In the genomic region with DNA sequence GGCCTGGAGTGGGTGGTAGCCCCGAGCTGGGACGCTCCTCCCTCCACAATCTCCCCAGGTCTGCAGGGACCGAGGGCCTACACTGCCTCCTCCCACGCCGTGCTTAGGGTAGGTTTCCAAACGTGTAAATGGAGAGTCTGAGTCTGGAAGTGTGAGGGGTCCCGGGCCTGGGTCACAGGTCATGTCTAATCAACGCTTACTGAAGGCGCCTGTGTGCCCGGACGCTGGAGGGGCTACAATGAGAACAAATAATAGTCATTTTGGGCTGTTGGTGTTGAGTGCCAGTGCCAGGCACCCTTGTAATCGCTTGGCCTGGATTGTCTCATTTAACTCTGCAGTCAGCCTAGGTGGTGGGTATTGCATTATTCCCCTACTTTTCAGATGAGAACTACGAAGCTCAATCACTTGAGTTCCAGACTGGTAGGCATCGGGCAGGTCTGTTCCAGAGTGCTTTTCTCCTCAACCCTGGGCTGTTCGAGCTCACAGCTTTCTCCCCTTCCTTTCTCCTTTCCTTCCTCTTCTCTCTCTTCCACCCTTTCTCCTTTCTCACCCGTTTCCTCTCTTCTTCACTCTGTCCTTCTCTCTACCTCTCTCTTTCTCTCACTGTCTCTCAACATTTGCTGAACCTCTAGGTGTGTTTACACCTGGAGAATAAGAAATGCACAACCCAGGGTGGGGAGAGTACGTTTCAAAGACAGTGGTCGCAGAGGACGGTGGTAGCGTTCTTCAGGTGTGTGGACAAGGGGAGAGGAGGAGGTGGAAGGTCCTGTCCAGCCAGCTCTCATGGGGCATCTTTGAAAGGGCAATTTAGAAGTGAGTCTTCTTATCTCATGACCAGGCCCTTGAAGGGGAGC, we compare ENCODE assay signal across 8 cellular contexts. TPM values are rescaled to one million over a fixed set of nuclear protein-coding genes. Genes with fewer than 3 reads are reported as not detected.
DNase-seq lines count a peak whose midpoint lies in the region; ATAC-seq, FAIRE-seq and TF ChIP-seq lines count a peak whose summit lies in the region.

No MANE protein-coding gene starts in this region.

- H3K27me3 ChIP-seq in Peyer's patch (no peaks in the 10 kb centered on the region), pancreas (no peaks in the 10 kb centered on the region)

- H3K36me3 ChIP-seq in Peyer's patch (peaks cover 0 to 2% (median 0%) of the 10 kb centered on the region in 3 donors), pancreas (peaks cover 0 to 4% (median 3%) of the 10 kb centered on the region in 3 donors)

- H3K4me1 ChIP-seq in Peyer's patch (peaks cover 0 to 43% (median 23%) of the 10 kb centered on the region in 4 donors), pancreas (peaks cover 0 to 13% (median 7%) of the 10 kb centered on the region in 3 donors)

- TF ChIP-seq CTCF in Peyer's patch (IDR thresholded peaks at IDR 0.05) (no peak), pancreas (IDR thresholded peaks at IDR 0.05) (no peak)

- TF ChIP-seq POLR2A in Peyer's patch (IDR thresholded peaks at IDR 0.05): no peak

- peak overlapping the region; percentile 84 to 92 (median 88) for H3K27ac ChIP-seq in Peyer's patch
- peak overlapping the region; percentile 68 for H3K27ac ChIP-seq in epithelial cell of prostate
- peak overlapping the region; percentile 65 to 83 (median 80) for H3K27ac ChIP-seq in pancreas

- peak; percentile 27 for ATAC-seq in GM21529 (IDR thresholded peaks at IDR 0.05; ENCODE audit: unreplicated experiment)
- no peak for ATAC-seq in pancreas
- no peak for ATAC-seq in GM18867 (IDR thresholded peaks at IDR 0.05; ENCODE audit: unreplicated experiment)

- intact Hi-C loops in pancreas (cut with DNase I): no loop called here

- no peak for FAIRE-seq in pancreas (lab: Jason Lieb, UNC)

- DNase-seq in COLO829 (ENCODE audit: low spot score) (peak; percentile 34), Peyer's patch (peak in 1 of 3 donors; percentile 56), epithelial cell of prostate (ENCODE audit: low read depth, low spot score) (no peak), pancreas (no peak), DMS 273 treated with DMSO at 0.1 percent for 48 hours (lab: John Stamatoyannopoulos, UW) (no peak), NCI-H2227 (lab: John Stamatoyannopoulos, UW; ENCODE audit: unreplicated experiment) (no peak)

- H3K4me3 ChIP-seq in Peyer's patch (peak overlapping the region; percentile 79 to 96 (median 88)), pancreas (peak overlapping the region; percentile 81 to 96 (median 92))

- H3K9me3 ChIP-seq in Peyer's patch (no peaks in the 10 kb centered on the region), pancreas (no peaks in the 10 kb centered on the region)

- WGBS in pancreas, 2 donors: 27 to 33% methylated on average over 20 of the region's 20 CpGs

RNA-seq across cellular contexts. Expression of a gene that starts 0.9 kb away (rescaled TPM):
- total RNA-seq in Peyer's patch: 10 to 100 TPM; 19.0 to 76.8 (median 45.0) TPM
- total RNA-seq in pancreas: 1 to 10 TPM; 6.4 to 9.1 (median 7.7) TPM
- polyA plus RNA-seq in pancreas: 10 to 100 TPM; 23.5 to 26.1 TPM

RNA-seq across cellular contexts. Expression of a gene that starts 1.1 kb away (rescaled TPM):
- 100 to 1,000 TPM in 3 of 4 donors, 10 to 100 TPM in 1; 56.1 to 168 (median 137) TPM for total RNA-seq in Peyer's patch
- total RNA-seq in pancreas: 10 to 100 TPM; 23.1 to 33.8 (median 27.8) TPM
- polyA plus RNA-seq in pancreas: 10 to 100 TPM; 11.7 to 31.9 TPM

RNA-seq across cellular contexts. Expression of a gene that starts 24.4 kb away (rescaled TPM):
- total RNA-seq in Peyer's patch: 100 to 1,000 TPM in 3 of 4 donors, 10 to 100 TPM in 1; 60.2 to 574 (median 416) TPM
- 100 to 1,000 TPM in 4 of 6 donors, 10 to 100 TPM in 2; 34.8 to 328 (median 266) TPM for total RNA-seq in pancreas
- 100 to 1,000 TPM in 1 of 2 donors, 1 to 10 TPM in 1; 3.0 to 209 TPM for polyA plus RNA-seq in pancreas
